Comparison of ENCODE assay signal across 2 cellular contexts in the genomic region with DNA sequence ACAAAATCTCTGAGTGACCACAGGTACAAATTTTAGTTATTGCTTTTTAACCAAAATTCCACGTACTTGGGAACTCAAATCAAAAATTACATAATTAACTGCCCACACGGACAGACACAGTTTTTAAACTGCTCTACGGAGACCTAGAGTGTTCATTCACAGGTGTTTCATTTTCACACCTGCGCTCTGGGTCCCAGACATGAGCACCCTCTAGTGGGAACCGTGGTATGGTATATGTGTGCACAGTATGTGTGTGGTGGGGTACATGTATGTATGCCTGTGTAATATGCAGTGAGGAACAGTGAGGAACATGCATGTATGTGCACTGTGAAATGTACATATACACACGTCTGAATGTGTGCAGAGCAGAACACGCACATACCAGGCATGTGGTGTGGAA.
TF ChIP-seq lines count a peak whose summit lies in the region.

No MANE protein-coding gene starts in this region.

TF ChIP-seq in SK-N-SH, 30 proteins besides CTCF, POLR2A, EP300 and RAD21 (continued from another document):
- TF ChIP-seq, protein P1, sequence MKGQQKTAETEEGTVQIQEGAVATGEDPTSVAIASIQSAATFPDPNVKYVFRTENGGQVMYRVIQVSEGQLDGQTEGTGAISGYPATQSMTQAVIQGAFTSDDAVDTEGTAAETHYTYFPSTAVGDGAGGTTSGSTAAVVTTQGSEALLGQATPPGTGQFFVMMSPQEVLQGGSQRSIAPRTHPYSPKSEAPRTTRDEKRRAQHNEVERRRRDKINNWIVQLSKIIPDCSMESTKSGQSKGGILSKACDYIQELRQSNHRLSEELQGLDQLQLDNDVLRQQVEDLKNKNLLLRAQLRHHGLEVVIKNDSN (IDR thresholded peaks at IDR 0.05; ENCODE audit: borderline replicate concordance, low read depth): no peak
- TF ChIP-seq, protein P2, sequence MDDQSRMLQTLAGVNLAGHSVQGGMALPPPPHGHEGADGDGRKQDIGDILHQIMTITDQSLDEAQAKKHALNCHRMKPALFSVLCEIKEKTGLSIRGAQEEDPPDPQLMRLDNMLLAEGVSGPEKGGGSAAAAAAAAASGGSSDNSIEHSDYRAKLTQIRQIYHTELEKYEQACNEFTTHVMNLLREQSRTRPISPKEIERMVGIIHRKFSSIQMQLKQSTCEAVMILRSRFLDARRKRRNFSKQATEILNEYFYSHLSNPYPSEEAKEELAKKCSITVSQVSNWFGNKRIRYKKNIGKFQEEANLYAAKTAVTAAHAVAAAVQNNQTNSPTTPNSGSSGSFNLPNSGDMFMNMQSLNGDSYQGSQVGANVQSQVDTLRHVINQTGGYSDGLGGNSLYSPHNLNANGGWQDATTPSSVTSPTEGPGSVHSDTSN (IDR thresholded peaks at IDR 0.05): no peak
- TF ChIP-seq SIN3A (IDR thresholded peaks at IDR 0.05; ENCODE audit: borderline replicate concordance, low read depth, low read length) (no peak), REST (IDR thresholded peaks at IDR 0.05; ENCODE audit: low read depth, low read length) (no peak), GABPA (IDR thresholded peaks at IDR 0.05; ENCODE audit: low read depth) (no peak), IRF3 (IDR thresholded peaks at IDR 0.05; ENCODE audit: low read depth, low read length) (no peak), RXRA (IDR thresholded peaks at IDR 0.05; ENCODE audit: borderline replicate concordance, low read depth) (no peak), NFIC (IDR thresholded peaks at IDR 0.05; ENCODE audit: borderline replicate concordance) (no peak), USF2 (IDR thresholded peaks at IDR 0.05; ENCODE audit: borderline replicate concordance, low read depth, low read length) (no peak), GATA2 (CRISPR knock-in tag; IDR thresholded peaks at IDR 0.05) (no peak)

TF ChIP-seq in SK-N-SH treated with all-trans-retinoic acid at 6 μM for 48 hours, 23 proteins besides CTCF, POLR2A, EP300 and RAD21 (continued from another document):
- TF ChIP-seq ARNTL (CRISPR knock-in tag; IDR thresholded peaks at IDR 0.05; ENCODE audit: borderline replicate concordance, low read depth) (no peak), TOX (CRISPR knock-in tag; IDR thresholded peaks at IDR 0.05; ENCODE audit: borderline replicate concordance) (no peak), TCF4 (CRISPR knock-in tag; IDR thresholded peaks at IDR 0.05; ENCODE audit: borderline replicate concordance) (no peak), PPARA (CRISPR knock-in tag; IDR thresholded peaks at IDR 0.05; ENCODE audit: borderline replicate concordance) (no peak), SNAI2 (CRISPR knock-in tag; IDR thresholded peaks at IDR 0.05) (no peak), OSR1 (CRISPR knock-in tag; IDR thresholded peaks at IDR 0.05) (no peak), ZC3H10 (CRISPR knock-in tag; IDR thresholded peaks at IDR 0.05) (no peak), ISL1 (CRISPR knock-in tag; IDR thresholded peaks at IDR 0.05) (no peak), CSDC2 (CRISPR knock-in tag; IDR thresholded peaks at IDR 0.05) (no peak), BACH2 (CRISPR knock-in tag; IDR thresholded peaks at IDR 0.05; ENCODE audit: borderline replicate concordance) (no peak), POU6F1 (CRISPR knock-in tag; IDR thresholded peaks at IDR 0.05; ENCODE audit: borderline replicate concordance, low read depth) (no peak), ZNF70 (CRISPR knock-in tag; IDR thresholded peaks at IDR 0.05) (no peak), ZFP3 (CRISPR knock-in tag; IDR thresholded peaks at IDR 0.05) (no peak), ZFP30 (CRISPR knock-in tag; IDR thresholded peaks at IDR 0.05) (no peak)
- TF ChIP-seq, protein P3, sequence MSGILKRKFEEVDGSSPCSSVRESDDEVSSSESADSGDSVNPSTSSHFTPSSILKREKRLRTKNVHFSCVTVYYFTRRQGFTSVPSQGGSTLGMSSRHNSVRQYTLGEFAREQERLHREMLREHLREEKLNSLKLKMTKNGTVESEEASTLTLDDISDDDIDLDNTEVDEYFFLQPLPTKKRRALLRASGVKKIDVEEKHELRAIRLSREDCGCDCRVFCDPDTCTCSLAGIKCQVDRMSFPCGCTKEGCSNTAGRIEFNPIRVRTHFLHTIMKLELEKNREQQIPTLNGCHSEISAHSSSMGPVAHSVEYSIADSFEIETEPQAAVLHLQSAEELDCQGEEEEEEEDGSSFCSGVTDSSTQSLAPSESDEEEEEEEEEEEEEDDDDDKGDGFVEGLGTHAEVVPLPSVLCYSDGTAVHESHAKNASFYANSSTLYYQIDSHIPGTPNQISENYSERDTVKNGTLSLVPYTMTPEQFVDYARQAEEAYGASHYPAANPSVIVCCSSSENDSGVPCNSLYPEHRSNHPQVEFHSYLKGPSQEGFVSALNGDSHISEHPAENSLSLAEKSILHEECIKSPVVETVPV (CRISPR knock-in tag; IDR thresholded peaks at IDR 0.05): no peak
